8 cellular contexts compared by ENCODE assay signal in the genomic region with DNA sequence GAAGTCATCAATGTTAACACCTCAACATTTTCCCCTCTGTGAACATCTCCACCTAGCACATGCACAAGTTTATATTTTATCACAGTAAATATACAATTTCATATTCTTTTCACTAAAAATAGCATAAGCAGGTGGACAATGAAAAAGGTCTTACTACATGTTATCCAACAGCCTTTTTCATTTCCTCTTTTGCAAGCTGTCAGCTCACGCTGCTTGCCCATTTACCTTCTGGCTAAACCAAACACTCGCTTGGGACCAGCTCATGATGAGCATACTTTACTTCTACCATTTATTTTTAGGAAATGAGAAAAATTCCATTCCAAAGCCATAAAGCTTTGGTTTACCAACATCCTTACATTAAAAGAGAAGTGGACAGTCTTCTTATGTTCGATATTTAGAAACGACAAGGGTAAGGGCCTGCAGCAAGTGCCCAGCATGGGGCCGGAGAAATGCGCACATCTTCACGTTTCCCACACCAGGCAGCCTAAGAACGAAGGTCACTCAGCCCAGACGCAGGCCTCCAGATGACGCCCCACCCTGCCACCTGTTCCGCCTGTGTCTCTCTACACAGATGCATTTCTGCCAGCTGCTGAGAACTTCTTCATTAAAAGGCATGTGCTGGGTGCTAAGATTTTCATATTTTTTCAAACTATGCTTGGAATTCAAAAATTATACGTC. TPM values are rescaled to one million over a fixed set of nuclear protein-coding genes. Genes with fewer than 3 reads are reported as not detected.
DNase-seq lines count a peak whose midpoint lies in the region; ATAC-seq and TF ChIP-seq lines count a peak whose summit lies in the region.

No MANE protein-coding gene starts in this region.

- TF ChIP-seq POLR2A in upper lobe of left lung (IDR thresholded peaks at IDR 0.05), result no peak

- whole genome bisulfite sequencing in smooth muscle cell (ENCODE audit: low lambda C conversion rate), result 80% methylated on average over 12 of the region's 12 CpGs
- WGBS in upper lobe of left lung, 2 donors, result 77 to 87% methylated on average over 12 of the region's 12 CpGs

- CTCF ChIA-PET in activated CD8-positive, alpha-beta memory T cell treated with anti-CD3 and anti-CD28 coated beads, Interleukin-2, amount 10 ng/mL, durations not matched to agents 7 days and 5 days (lab: Charles Lee), result interaction anchor here (0.9 to 1.2 kb wide), 2 partner anchors 16 to 286 kb away, joined by 3 read pairs; no protein-coding TSS in a partner anchor

- H3K4me3 ChIP-seq in ascending aorta, result no peak overlapping the region
- H3K4me3 ChIP-seq in smooth muscle cell, result no peak overlapping the region
- H3K4me3 ChIP-seq in upper lobe of left lung, result no peak overlapping the region

- TF ChIP-seq CTCF in ascending aorta (IDR thresholded peaks at IDR 0.05) (no peak), smooth muscle cell (IDR thresholded peaks at IDR 0.05; ENCODE audit: borderline replicate concordance, insufficient read depth, poor library complexity, severe bottlenecking) (no peak), upper lobe of left lung (IDR thresholded peaks at IDR 0.05) (no peak)

- H3K4me1 ChIP-seq in ascending aorta, result peaks cover 0 to 14% of the 10 kb centered on the region in 2 donors
- H3K4me1 ChIP-seq in smooth muscle cell (ENCODE audit: low read depth), result no peaks in the 10 kb centered on the region
- peaks cover 22 to 36% (median 32%) of the 10 kb centered on the region in 4 donors for H3K4me1 ChIP-seq in upper lobe of left lung

- no peak overlapping the region for H2AFZ ChIP-seq in smooth muscle cell (ENCODE audit: low read depth)

- peaks cover 59% of the 10 kb centered on the region for H3K4me1 Mint-ChIP-seq in activated CD8-positive, alpha-beta memory T cell treated with anti-CD3 and anti-CD28 coated beads, Interleukin-2, amount 10 ng/mL, durations not matched to agents 7 days and 5 days
- H3K4me1 Mint-ChIP-seq in natural killer cell treated with Interleukin-12 subunit alpha and Interleukin-12 subunit beta and Interleukin-15 and Interleukin-18, amount 100 ng/mL, for 72 hours (ENCODE audit: low read depth in 2 of 2), result peaks cover 23 to 36% of the 10 kb centered on the region in 2 donors

- peaks cover 97% of the 10 kb centered on the region for H4K20me1 ChIP-seq in smooth muscle cell (ENCODE audit: low read depth)

- H3F3A ChIP-seq in smooth muscle cell (ENCODE audit: low read depth), result peaks cover 17% of the 10 kb centered on the region

- peak overlapping the region; percentile 6 for H3K4me2 ChIP-seq in smooth muscle cell

- TF ChIP-seq EP300 in upper lobe of left lung (IDR thresholded peaks at IDR 0.05), result no peak

- H3K4me3 Mint-ChIP-seq in activated CD8-positive, alpha-beta memory T cell treated with anti-CD3 and anti-CD28 coated beads, Interleukin-2, amount 10 ng/mL, durations not matched to agents 7 days and 5 days, result peak overlapping the region; percentile 21
- H3K4me3 Mint-ChIP-seq in natural killer cell treated with Interleukin-12 subunit alpha and Interleukin-12 subunit beta and Interleukin-15 and Interleukin-18, amount 100 ng/mL, for 72 hours, result no peak overlapping the region

- no peaks in the 10 kb centered on the region for H3K79me2 ChIP-seq in smooth muscle cell (ENCODE audit: low read depth)

- intact Hi-C loops in ascending aorta (cut with DNase I), result no loop called here

- H3K27ac Mint-ChIP-seq in activated CD8-positive, alpha-beta memory T cell treated with anti-CD3 and anti-CD28 coated beads, Interleukin-2, amount 10 ng/mL, durations not matched to agents 7 days and 5 days, result peak overlapping the region; percentile 76
- peak overlapping the region in 1 of 2 donors; percentile 50 for H3K27ac Mint-ChIP-seq in natural killer cell treated with Interleukin-12 subunit alpha and Interleukin-12 subunit beta and Interleukin-15 and Interleukin-18, amount 100 ng/mL, for 72 hours

- no peak for DNase-seq in activated CD8-positive, alpha-beta memory T cell treated with anti-CD3 and anti-CD28 coated beads, Interleukin-2, amount 10 ng/mL, durations not matched to agents 7 days and 5 days
- no peak for DNase-seq in activated CD8-positive, alpha-beta memory T cell treated with anti-CD3 and anti-CD28 coated beads, Interleukin-2, amount 50 U/mL, for 48 hours
- DNase-seq in ascending aorta (ENCODE audit: low spot score in 2 of 2) (peak in 1 of 2 donors; percentile 2), smooth muscle cell (lab: John Stamatoyannopoulos, UW; ENCODE audit: unreplicated experiment) (no peak), glomerular visceral epithelial cell (ENCODE audit: extremely low spot score) (no peak), upper lobe of left lung (no peak)
- DNase-seq in natural killer cell treated with Interleukin-12 subunit alpha and Interleukin-12 subunit beta and Interleukin-15 and Interleukin-18, amount 100 ng/mL, for 72 hours (ENCODE audit: low spot score), result no peak

- peak overlapping the region; percentile 0 to 57 for H3K27ac ChIP-seq in ascending aorta
- H3K27ac ChIP-seq in smooth muscle cell (ENCODE audit: low read depth), result peak overlapping the region; percentile 86
- H3K27ac ChIP-seq in upper lobe of left lung, result peak overlapping the region in 2 of 4 donors; percentile 61 to 71

- no peaks in the 10 kb centered on the region for H3K27me3 ChIP-seq in ascending aorta
- no peaks in the 10 kb centered on the region for H3K27me3 ChIP-seq in smooth muscle cell (ENCODE audit: low read depth)
- H3K27me3 ChIP-seq in upper lobe of left lung, result no peaks in the 10 kb centered on the region

- peak; percentile 22 for ATAC-seq in activated CD8-positive, alpha-beta memory T cell treated with anti-CD3 and anti-CD28 coated beads, Interleukin-2, amount 10 ng/mL, durations not matched to agents 7 days and 5 days
- ATAC-seq in HG03342 (IDR thresholded peaks at IDR 0.05; ENCODE audit: unreplicated experiment), result peak; percentile 46
- ATAC-seq in natural killer cell treated with Interleukin-12 subunit alpha and Interleukin-12 subunit beta and Interleukin-15 and Interleukin-18, amount 100 ng/mL, for 72 hours, result no peak
- no peak for ATAC-seq in upper lobe of left lung (ENCODE audit: low FRiP score in 2 of 2)

- H3K36me3 ChIP-seq in ascending aorta (peaks cover 43 to 63% of the 10 kb centered on the region in 2 donors), smooth muscle cell (ENCODE audit: low read depth) (peaks cover 6% of the 10 kb centered on the region), upper lobe of left lung (peaks cover 7 to 96% (median 68%) of the 10 kb centered on the region in 4 donors)

- H3K27me3 Mint-ChIP-seq in activated CD8-positive, alpha-beta memory T cell treated with anti-CD3 and anti-CD28 coated beads, Interleukin-2, amount 10 ng/mL, durations not matched to agents 7 days and 5 days, result no peaks in the 10 kb centered on the region
- no peaks in the 10 kb centered on the region for H3K27me3 Mint-ChIP-seq in natural killer cell treated with Interleukin-12 subunit alpha and Interleukin-12 subunit beta and Interleukin-15 and Interleukin-18, amount 100 ng/mL, for 72 hours

- H3K9me3 ChIP-seq in ascending aorta (no peaks in the 10 kb centered on the region), smooth muscle cell (replicated peaks; ENCODE audit: low read depth) (no peaks in the 10 kb centered on the region), upper lobe of left lung (no peaks in the 10 kb centered on the region)

- no peaks in the 10 kb centered on the region for H3K9me3 Mint-ChIP-seq in activated CD8-positive, alpha-beta memory T cell treated with anti-CD3 and anti-CD28 coated beads, Interleukin-2, amount 10 ng/mL, durations not matched to agents 7 days and 5 days (ENCODE audit: low read depth)
- H3K9me3 Mint-ChIP-seq in natural killer cell treated with Interleukin-12 subunit alpha and Interleukin-12 subunit beta and Interleukin-15 and Interleukin-18, amount 100 ng/mL, for 72 hours, result no peaks in the 10 kb centered on the region

- no peak overlapping the region for H3K9ac ChIP-seq in smooth muscle cell (ENCODE audit: low read depth)

- H3K36me3 Mint-ChIP-seq in activated CD8-positive, alpha-beta memory T cell treated with anti-CD3 and anti-CD28 coated beads, Interleukin-2, amount 10 ng/mL, durations not matched to agents 7 days and 5 days, result peaks cover 57% of the 10 kb centered on the region
- peaks cover 20% of the 10 kb centered on the region for H3K36me3 Mint-ChIP-seq in natural killer cell treated with Interleukin-12 subunit alpha and Interleukin-12 subunit beta and Interleukin-15 and Interleukin-18, amount 100 ng/mL, for 72 hours

RNA-seq across cellular contexts. Expression of gene SNN, which starts 13.9 kb away (rescaled TPM):
- 1 to 10 TPM; 3.0 to 4.0 TPM for total RNA-seq in activated CD8-positive, alpha-beta memory T cell treated with anti-CD3 and anti-CD28 coated beads, Interleukin-2, amount 10 ng/mL, durations not matched to agents 7 days and 5 days
- total RNA-seq in ascending aorta, result 2.1 TPM
- 6.4 and 8.2 TPM in 2 replicates for total RNA-seq in smooth muscle cell
- 10.1 and 10.9 TPM in 2 replicates for polyA plus RNA-seq in smooth muscle cell
- 1 to 10 TPM in 1 of 2 donors, under 1 TPM in 1; 0.43 to 1.1 TPM for total RNA-seq in natural killer cell treated with Interleukin-12 subunit alpha and Interleukin-12 subunit beta and Interleukin-15 and Interleukin-18, amount 100 ng/mL, for 72 hours
- 10 to 100 TPM; 14.7 to 29.8 (median 26.1) TPM for total RNA-seq in upper lobe of left lung

Comparison
In these comparisons a context has a peak if more than half of its experiments do, and no peak if none do; other contexts are left out.
1. ATAC-seq: peak in activated CD8-positive, alpha-beta memory T cell treated with anti-CD3 and anti-CD28 coated beads, Interleukin-2, amount 10 ng/mL, durations not matched to agents 7 days and 5 days (single experiment) and HG03342 (single experiment); none in natural killer cell treated with Interleukin-12 subunit alpha and Interleukin-12 subunit beta and Interleukin-15 and Interleukin-18, amount 100 ng/mL, for 72 hours (0 of 2) and upper lobe of left lung (0 of 2).